9 cellular contexts compared by ENCODE assay signal in the genomic region with DNA sequence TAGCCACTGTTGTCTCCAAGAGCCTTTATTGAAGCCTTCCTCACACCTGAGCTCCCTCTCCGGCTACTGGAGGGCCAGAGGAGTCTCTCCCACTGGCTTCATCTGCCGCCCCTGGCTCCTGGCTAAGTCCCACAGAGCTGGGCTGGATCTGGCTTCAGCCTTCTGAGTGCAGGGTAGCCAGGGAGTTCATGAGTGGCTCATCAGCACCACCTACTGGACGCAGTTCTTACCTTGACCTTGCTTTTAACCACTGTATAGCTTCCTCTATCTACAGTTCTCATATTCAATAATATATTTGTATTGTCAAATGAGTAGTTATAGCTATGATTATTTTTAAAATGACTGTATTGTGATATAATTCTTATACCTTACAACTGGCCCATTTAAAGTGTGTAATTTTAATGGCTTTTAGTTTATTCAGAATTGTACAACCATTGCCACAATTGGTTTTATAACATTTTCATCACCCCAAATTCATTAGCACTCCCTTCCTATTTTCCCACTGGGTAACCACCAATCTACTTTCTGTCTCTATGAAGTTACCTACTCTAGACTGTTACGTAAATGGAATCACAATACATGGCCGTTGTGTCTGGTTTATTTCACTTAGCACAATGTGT. TPM values are rescaled to one million over a fixed set of nuclear protein-coding genes. Genes with fewer than 3 reads are reported as not detected.
DNase-seq lines count a peak whose midpoint lies in the region; TF ChIP-seq lines count a peak whose summit lies in the region.
"Had no signal": no experiment of that assay in that cellular context is flagged by ENCODE, and none has a peak within 500 bp of the region (broad histone marks: within the 10 kb centered on the region; RNA-seq: fewer than 3 reads in every experiment).

No MANE protein-coding gene starts in this region.

- H3K4me3 ChIP-seq in LNCaP clone FGC (ENCODE audit: low read depth, low read length) (no peak overlapping the region), fibroblast of the aortic adventitia (ENCODE audit: low read depth, low read length) (no peak overlapping the region), neutrophil (ENCODE audit: low read depth in 1 of 2, low read length in 1 of 2) (no peak overlapping the region), suprapubic skin (no peak overlapping the region)
- H3K4me3 ChIP-seq: skin epidermis had no signal

- 20% methylated on average over 5 of the region's 5 CpGs for WGBS in suprapubic skin

- H3K27ac Mint-ChIP-seq in activated T-helper 1 cell treated with anti-CD3 and anti-CD28 coated beads, Interleukin-12 subunit alpha, Interleukin-12 subunit beta, Interleukin-2, Interleukin-4 antibody, amounts not matched to agents 30 ng/mL and 10 ng/mL and 1 ng/mL, durations not matched to agents 14 hours and 24 hours and 36 hours = no peak overlapping the region

- H3K27ac ChIP-seq in neutrophil = no peak overlapping the region
- H3K27ac ChIP-seq in suprapubic skin = no peak overlapping the region
- H3K27ac ChIP-seq: skin epidermis had no signal

- no peak for TF ChIP-seq POLR2A in suprapubic skin (IDR thresholded peaks at IDR 0.05)

- H3K36me3 Mint-ChIP-seq in activated T-helper 1 cell treated with anti-CD3 and anti-CD28 coated beads, Interleukin-12 subunit alpha, Interleukin-12 subunit beta, Interleukin-2, Interleukin-4 antibody, amounts not matched to agents 30 ng/mL and 10 ng/mL and 1 ng/mL, durations not matched to agents 14 hours and 24 hours and 36 hours (ENCODE audit: low read depth) = peaks cover 2% of the 10 kb centered on the region

- H3K27me3 Mint-ChIP-seq in activated T-helper 1 cell treated with anti-CD3 and anti-CD28 coated beads, Interleukin-12 subunit alpha, Interleukin-12 subunit beta, Interleukin-2, Interleukin-4 antibody, amounts not matched to agents 30 ng/mL and 10 ng/mL and 1 ng/mL, durations not matched to agents 14 hours and 24 hours and 36 hours (ENCODE audit: insufficient read depth) = peaks cover 13% of the 10 kb centered on the region

- DNase-seq in ELR (ENCODE audit: low read depth) = peak; percentile 85
- DNase-seq in H4 (ENCODE audit: low spot score) = peak; percentile 83
- DNase-seq in LNCaP clone FGC (ENCODE audit: low read depth) = peak; percentile 59
- peak; percentile 91 for DNase-seq in RPMI8226
- peak; percentile 60 for DNase-seq in activated T-helper 1 cell treated with anti-CD3 and anti-CD28 coated beads, Interleukin-12 subunit alpha, Interleukin-12 subunit beta, Interleukin-2, Interleukin-4 antibody, amounts not matched to agents 30 ng/mL and 10 ng/mL and 1 ng/mL, durations not matched to agents 14 hours and 24 hours and 36 hours (ENCODE audit: low spot score)
- DNase-seq in fibroblast of the aortic adventitia (ENCODE audit: low read depth) = peak; percentile 91
- peak; percentile 81 to 90 for DNase-seq in suprapubic skin (ENCODE audit: low spot score in 2 of 2)

- H3K9me3 Mint-ChIP-seq in activated T-helper 1 cell treated with anti-CD3 and anti-CD28 coated beads, Interleukin-12 subunit alpha, Interleukin-12 subunit beta, Interleukin-2, Interleukin-4 antibody, amounts not matched to agents 30 ng/mL and 10 ng/mL and 1 ng/mL, durations not matched to agents 14 hours and 24 hours and 36 hours = peaks cover 20% of the 10 kb centered on the region

- H3K27me3 ChIP-seq in neutrophil (peaks cover 20% of the 10 kb centered on the region), suprapubic skin (peaks cover 5% of the 10 kb centered on the region)

- TF ChIP-seq CTCF in LNCaP clone FGC (IDR thresholded peaks at IDR 0.05; ENCODE audit: control insufficient read depth, extremely low read depth, insufficient read depth) = peak; percentile 93
- TF ChIP-seq CTCF in fibroblast of the aortic adventitia (IDR thresholded peaks at IDR 0.05; ENCODE audit: insufficient read depth, low read length) = peak; percentile 84
- peak; percentile 62 for TF ChIP-seq CTCF in neutrophil (IDR thresholded peaks at IDR 0.05)
- TF ChIP-seq CTCF in suprapubic skin (IDR thresholded peaks at IDR 0.05) = peak; percentile 72 to 75

- H3K9me3 ChIP-seq in neutrophil (no peaks in the 10 kb centered on the region), suprapubic skin (peaks cover 7% of the 10 kb centered on the region)

- peaks cover 6% of the 10 kb centered on the region for H3K4me1 Mint-ChIP-seq in activated T-helper 1 cell treated with anti-CD3 and anti-CD28 coated beads, Interleukin-12 subunit alpha, Interleukin-12 subunit beta, Interleukin-2, Interleukin-4 antibody, amounts not matched to agents 30 ng/mL and 10 ng/mL and 1 ng/mL, durations not matched to agents 14 hours and 24 hours and 36 hours (ENCODE audit: low read depth)

- H3K36me3 ChIP-seq in neutrophil = no peaks in the 10 kb centered on the region
- H3K36me3 ChIP-seq in suprapubic skin = no peaks in the 10 kb centered on the region

- H3K4me1 ChIP-seq in neutrophil (ENCODE audit: control insufficient read depth in 1 of 2, insufficient read depth in 1 of 2, low read depth in 1 of 2, low read length in 1 of 2) = no peaks in the 10 kb centered on the region
- peaks cover 8% of the 10 kb centered on the region for H3K4me1 ChIP-seq in suprapubic skin

- no peak overlapping the region for H3K4me3 Mint-ChIP-seq in activated T-helper 1 cell treated with anti-CD3 and anti-CD28 coated beads, Interleukin-12 subunit alpha, Interleukin-12 subunit beta, Interleukin-2, Interleukin-4 antibody, amounts not matched to agents 30 ng/mL and 10 ng/mL and 1 ng/mL, durations not matched to agents 14 hours and 24 hours and 36 hours

- TF ChIP-seq EP300 in suprapubic skin (IDR thresholded peaks at IDR 0.05) = no peak

- intact Hi-C loops in activated T-helper 1 cell treated with anti-CD3 and anti-CD28 coated beads, Interleukin-12 subunit alpha, Interleukin-12 subunit beta, Interleukin-2, Interleukin-4 antibody, amounts not matched to agents 30 ng/mL and 10 ng/mL and 1 ng/mL, durations not matched to agents 14 hours and 24 hours and 36 hours (cut with micrococcal nuclease) = loop anchor here (1.0 to 2.0 kb wide), 4 partner anchors 53 to 511 kb away; no protein-coding TSS in a partner anchor

RNA-seq across cellular contexts. Expression of a gene that starts 17.7 kb away (rescaled TPM):
- total RNA-seq in H4 (2014; rRNA removed; shearing (Covaris generic)) = not detected in 2 replicates
- not detected in 2 replicates for total RNA-seq in activated T-helper 1 cell treated with anti-CD3 and anti-CD28 coated beads, Interleukin-12 subunit alpha, Interleukin-12 subunit beta, Interleukin-2, Interleukin-4 antibody, amounts not matched to agents 30 ng/mL and 10 ng/mL and 1 ng/mL, durations not matched to agents 14 hours and 24 hours and 36 hours
- not detected in 2 replicates for total RNA-seq in fibroblast of the aortic adventitia (ENCODE audit: low replicate concordance)
- 1 to 10 TPM in 1 of 4 donors, under 1 TPM in 2, not detected in 1; 0.21 to 1.1 (median 0.97) TPM for total RNA-seq in suprapubic skin

RNA-seq across cellular contexts. Expression of a gene that starts 45.6 kb away (rescaled TPM):
- total RNA-seq in H4 (2014; rRNA removed; shearing (Covaris generic)) = 3.5 and 5.6 TPM in 2 replicates
- 19.8 and 21.4 TPM in 2 replicates for total RNA-seq in activated T-helper 1 cell treated with anti-CD3 and anti-CD28 coated beads, Interleukin-12 subunit alpha, Interleukin-12 subunit beta, Interleukin-2, Interleukin-4 antibody, amounts not matched to agents 30 ng/mL and 10 ng/mL and 1 ng/mL, durations not matched to agents 14 hours and 24 hours and 36 hours
- total RNA-seq in fibroblast of the aortic adventitia (ENCODE audit: low replicate concordance) (21.7 and 23.8 TPM in 2 replicates), suprapubic skin (10 to 100 TPM; 10.7 to 22.1 (median 13.8) TPM)

RNA-seq across cellular contexts. Expression of a gene that starts 55.9 kb away (rescaled TPM):
- 42.9 and 57.3 TPM in 2 replicates for total RNA-seq in H4 (2014; rRNA removed; shearing (Covaris generic))
- 159 and 164 TPM in 2 replicates for total RNA-seq in activated T-helper 1 cell treated with anti-CD3 and anti-CD28 coated beads, Interleukin-12 subunit alpha, Interleukin-12 subunit beta, Interleukin-2, Interleukin-4 antibody, amounts not matched to agents 30 ng/mL and 10 ng/mL and 1 ng/mL, durations not matched to agents 14 hours and 24 hours and 36 hours
- total RNA-seq in fibroblast of the aortic adventitia (ENCODE audit: low replicate concordance) (38.0 and 75.6 TPM in 2 replicates), suprapubic skin (10 to 100 TPM; 58.4 to 79.9 (median 69.5) TPM)
